Comparison of ENCODE assay signal across 1 cellular context in genomic region chr20:44370639-44371218, GRCh38.
TF ChIP-seq lines count a peak whose summit lies in the region.

No MANE protein-coding gene starts in this region.

TF ChIP-seq in HepG2, 621 proteins besides CTCF, POLR2A, EP300 and RAD21 (continued from another document and continues in another):
- TF ChIP-seq, protein P1, sequence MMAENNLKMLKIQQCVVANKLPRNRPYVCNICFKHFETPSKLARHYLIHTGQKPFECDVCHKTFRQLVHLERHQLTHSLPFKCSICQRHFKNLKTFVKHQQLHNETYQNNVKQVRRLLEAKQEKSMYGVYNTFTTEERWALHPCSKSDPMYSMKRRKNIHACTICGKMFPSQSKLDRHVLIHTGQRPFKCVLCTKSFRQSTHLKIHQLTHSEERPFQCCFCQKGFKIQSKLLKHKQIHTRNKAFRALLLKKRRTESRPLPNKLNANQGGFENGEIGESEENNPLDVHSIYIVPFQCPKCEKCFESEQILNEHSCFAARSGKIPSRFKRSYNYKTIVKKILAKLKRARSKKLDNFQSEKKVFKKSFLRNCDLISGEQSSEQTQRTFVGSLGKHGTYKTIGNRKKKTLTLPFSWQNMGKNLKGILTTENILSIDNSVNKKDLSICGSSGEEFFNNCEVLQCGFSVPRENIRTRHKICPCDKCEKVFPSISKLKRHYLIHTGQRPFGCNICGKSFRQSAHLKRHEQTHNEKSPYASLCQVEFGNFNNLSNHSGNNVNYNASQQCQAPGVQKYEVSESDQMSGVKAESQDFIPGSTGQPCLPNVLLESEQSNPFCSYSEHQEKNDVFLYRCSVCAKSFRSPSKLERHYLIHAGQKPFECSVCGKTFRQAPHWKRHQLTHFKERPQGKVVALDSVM (CRISPR knock-in tag; IDR thresholded peaks at IDR 0.05), result peak; percentile 94
- TF ChIP-seq PBX2 (CRISPR knock-in tag; IDR thresholded peaks at IDR 0.05) (0 out of 2 replicates have a peak, but pooled peaks have one; percentile 53), TBX2 (CRISPR knock-in tag; IDR thresholded peaks at IDR 0.05; ENCODE audit: borderline replicate concordance) (peak; percentile 93), RFX5 (IDR thresholded peaks at IDR 0.05; ENCODE audit: low read depth, low read length) (0 out of 2 replicates have a peak, but pooled peaks have one; percentile 39), TSC22D2 (CRISPR knock-in tag; IDR thresholded peaks at IDR 0.05; ENCODE audit: borderline replicate concordance) (0 out of 2 replicates have a peak, but pooled peaks have one; percentile 18), MED1 (CRISPR knock-in tag; IDR thresholded peaks at IDR 0.05) (peak; percentile 89), ZNF18 (CRISPR knock-in tag; IDR thresholded peaks at IDR 0.05; ENCODE audit: insufficient replicate concordance) (no peak), CHD4 (IDR thresholded peaks at IDR 0.05; ENCODE audit: borderline replicate concordance, low read length) (no peak), SRY (CRISPR knock-in tag; IDR thresholded peaks at IDR 0.05) (peak; percentile 48; the same call in 1 of the 2 replicates), ARHGAP35 (CRISPR knock-in tag; IDR thresholded peaks at IDR 0.05; ENCODE audit: borderline replicate concordance) (no peak; the same call in 1 of the 2 replicates), BORCS8-MEF2B (CRISPR knock-in tag; IDR thresholded peaks at IDR 0.05) (peak; percentile 94), NFKB2 (CRISPR knock-in tag; IDR thresholded peaks at IDR 0.05; ENCODE audit: borderline replicate concordance) (peak; percentile 59; the same call in 1 of the 2 replicates), EZH2 (conservative IDR thresholded peaks at IDR 0.05; ENCODE audit: low read depth, low read length) (no peak), KDM4B (CRISPR knock-in tag; IDR thresholded peaks at IDR 0.05) (peak; percentile 80; the same call in 1 of the 2 replicates), MAX (IDR thresholded peaks at IDR 0.05) (peak; percentile 81), RCOR2 (CRISPR knock-in tag; IDR thresholded peaks at IDR 0.05) (peak; percentile 91), ZNF121 (CRISPR knock-in tag; IDR thresholded peaks at IDR 0.05) (peak; percentile 97), NBN (conservative IDR thresholded peaks at IDR 0.05) (no peak), ZMYM4 (CRISPR knock-in tag; IDR thresholded peaks at IDR 0.05) (peak; percentile 90), ZNF549 (CRISPR knock-in tag; IDR thresholded peaks at IDR 0.05) (no peak), HIC2 (CRISPR knock-in tag; IDR thresholded peaks at IDR 0.05; ENCODE audit: low read depth) (peak; percentile 76), GATA4 (IDR thresholded peaks at IDR 0.05; ENCODE audit: borderline replicate concordance, low read depth) (no peak), FOXJ3 (CRISPR knock-in tag; IDR thresholded peaks at IDR 0.05; ENCODE audit: borderline replicate concordance) (0 out of 2 replicates have a peak, but pooled peaks have one; percentile 60), ZNF660 (CRISPR knock-in tag; IDR thresholded peaks at IDR 0.05; ENCODE audit: borderline replicate concordance, low read depth) (no peak), SMC3 (IDR thresholded peaks at IDR 0.05; ENCODE audit: low read length) (peak; percentile 36), MAF1 (CRISPR knock-in tag; IDR thresholded peaks at IDR 0.05; ENCODE audit: borderline replicate concordance) (no peak), NONO (IDR thresholded peaks at IDR 0.05) (no peak), NONO (CRISPR knock-in tag; conservative IDR thresholded peaks at IDR 0.05) (peak; percentile 87), ZNF792 (CRISPR knock-in tag; IDR thresholded peaks at IDR 0.05) (peak; percentile 97), NFRKB (IDR thresholded peaks at IDR 0.05) (no peak), ZNF232 (CRISPR knock-in tag; IDR thresholded peaks at IDR 0.05; ENCODE audit: borderline replicate concordance) (no peak; the same call in 1 of the 2 replicates)
- TF ChIP-seq, protein P2, sequence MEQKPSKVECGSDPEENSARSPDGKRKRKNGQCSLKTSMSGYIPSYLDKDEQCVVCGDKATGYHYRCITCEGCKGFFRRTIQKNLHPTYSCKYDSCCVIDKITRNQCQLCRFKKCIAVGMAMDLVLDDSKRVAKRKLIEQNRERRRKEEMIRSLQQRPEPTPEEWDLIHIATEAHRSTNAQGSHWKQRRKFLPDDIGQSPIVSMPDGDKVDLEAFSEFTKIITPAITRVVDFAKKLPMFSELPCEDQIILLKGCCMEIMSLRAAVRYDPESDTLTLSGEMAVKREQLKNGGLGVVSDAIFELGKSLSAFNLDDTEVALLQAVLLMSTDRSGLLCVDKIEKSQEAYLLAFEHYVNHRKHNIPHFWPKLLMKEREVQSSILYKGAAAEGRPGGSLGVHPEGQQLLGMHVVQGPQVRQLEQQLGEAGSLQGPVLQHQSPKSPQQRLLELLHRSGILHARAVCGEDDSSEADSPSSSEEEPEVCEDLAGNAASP (CRISPR knock-in tag; IDR thresholded peaks at IDR 0.05; ENCODE audit: borderline replicate concordance), result peak; percentile 90
- TF ChIP-seq, protein P3, sequence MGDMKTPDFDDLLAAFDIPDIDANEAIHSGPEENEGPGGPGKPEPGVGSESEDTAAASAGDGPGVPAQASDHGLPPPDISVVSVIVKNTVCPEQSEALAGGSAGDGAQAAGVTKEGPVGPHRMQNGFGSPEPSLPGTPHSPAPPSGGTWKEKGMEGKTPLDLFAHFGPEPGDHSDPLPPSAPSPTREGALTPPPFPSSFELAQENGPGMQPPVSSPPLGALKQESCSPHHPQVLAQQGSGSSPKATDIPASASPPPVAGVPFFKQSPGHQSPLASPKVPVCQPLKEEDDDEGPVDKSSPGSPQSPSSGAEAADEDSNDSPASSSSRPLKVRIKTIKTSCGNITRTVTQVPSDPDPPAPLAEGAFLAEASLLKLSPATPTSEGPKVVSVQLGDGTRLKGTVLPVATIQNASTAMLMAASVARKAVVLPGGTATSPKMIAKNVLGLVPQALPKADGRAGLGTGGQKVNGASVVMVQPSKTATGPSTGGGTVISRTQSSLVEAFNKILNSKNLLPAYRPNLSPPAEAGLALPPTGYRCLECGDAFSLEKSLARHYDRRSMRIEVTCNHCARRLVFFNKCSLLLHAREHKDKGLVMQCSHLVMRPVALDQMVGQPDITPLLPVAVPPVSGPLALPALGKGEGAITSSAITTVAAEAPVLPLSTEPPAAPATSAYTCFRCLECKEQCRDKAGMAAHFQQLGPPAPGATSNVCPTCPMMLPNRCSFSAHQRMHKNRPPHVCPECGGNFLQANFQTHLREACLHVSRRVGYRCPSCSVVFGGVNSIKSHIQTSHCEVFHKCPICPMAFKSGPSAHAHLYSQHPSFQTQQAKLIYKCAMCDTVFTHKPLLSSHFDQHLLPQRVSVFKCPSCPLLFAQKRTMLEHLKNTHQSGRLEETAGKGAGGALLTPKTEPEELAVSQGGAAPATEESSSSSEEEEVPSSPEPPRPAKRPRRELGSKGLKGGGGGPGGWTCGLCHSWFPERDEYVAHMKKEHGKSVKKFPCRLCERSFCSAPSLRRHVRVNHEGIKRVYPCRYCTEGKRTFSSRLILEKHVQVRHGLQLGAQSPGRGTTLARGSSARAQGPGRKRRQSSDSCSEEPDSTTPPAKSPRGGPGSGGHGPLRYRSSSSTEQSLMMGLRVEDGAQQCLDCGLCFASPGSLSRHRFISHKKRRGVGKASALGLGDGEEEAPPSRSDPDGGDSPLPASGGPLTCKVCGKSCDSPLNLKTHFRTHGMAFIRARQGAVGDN (CRISPR knock-in tag; IDR thresholded peaks at IDR 0.05), result peak; percentile 99
- TF ChIP-seq, protein P4, sequence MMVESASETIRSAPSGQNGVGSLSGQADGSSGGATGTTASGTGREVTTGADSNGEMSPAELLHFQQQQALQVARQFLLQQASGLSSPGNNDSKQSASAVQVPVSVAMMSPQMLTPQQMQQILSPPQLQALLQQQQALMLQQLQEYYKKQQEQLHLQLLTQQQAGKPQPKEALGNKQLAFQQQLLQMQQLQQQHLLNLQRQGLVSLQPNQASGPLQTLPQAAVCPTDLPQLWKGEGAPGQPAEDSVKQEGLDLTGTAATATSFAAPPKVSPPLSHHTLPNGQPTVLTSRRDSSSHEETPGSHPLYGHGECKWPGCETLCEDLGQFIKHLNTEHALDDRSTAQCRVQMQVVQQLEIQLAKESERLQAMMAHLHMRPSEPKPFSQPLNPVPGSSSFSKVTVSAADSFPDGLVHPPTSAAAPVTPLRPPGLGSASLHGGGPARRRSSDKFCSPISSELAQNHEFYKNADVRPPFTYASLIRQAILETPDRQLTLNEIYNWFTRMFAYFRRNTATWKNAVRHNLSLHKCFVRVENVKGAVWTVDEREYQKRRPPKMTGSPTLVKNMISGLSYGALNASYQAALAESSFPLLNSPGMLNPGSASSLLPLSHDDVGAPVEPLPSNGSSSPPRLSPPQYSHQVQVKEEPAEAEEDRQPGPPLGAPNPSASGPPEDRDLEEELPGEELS (CRISPR knock-in tag; IDR thresholded peaks at IDR 0.05), result peak; percentile 89
- TF ChIP-seq, protein P5, sequence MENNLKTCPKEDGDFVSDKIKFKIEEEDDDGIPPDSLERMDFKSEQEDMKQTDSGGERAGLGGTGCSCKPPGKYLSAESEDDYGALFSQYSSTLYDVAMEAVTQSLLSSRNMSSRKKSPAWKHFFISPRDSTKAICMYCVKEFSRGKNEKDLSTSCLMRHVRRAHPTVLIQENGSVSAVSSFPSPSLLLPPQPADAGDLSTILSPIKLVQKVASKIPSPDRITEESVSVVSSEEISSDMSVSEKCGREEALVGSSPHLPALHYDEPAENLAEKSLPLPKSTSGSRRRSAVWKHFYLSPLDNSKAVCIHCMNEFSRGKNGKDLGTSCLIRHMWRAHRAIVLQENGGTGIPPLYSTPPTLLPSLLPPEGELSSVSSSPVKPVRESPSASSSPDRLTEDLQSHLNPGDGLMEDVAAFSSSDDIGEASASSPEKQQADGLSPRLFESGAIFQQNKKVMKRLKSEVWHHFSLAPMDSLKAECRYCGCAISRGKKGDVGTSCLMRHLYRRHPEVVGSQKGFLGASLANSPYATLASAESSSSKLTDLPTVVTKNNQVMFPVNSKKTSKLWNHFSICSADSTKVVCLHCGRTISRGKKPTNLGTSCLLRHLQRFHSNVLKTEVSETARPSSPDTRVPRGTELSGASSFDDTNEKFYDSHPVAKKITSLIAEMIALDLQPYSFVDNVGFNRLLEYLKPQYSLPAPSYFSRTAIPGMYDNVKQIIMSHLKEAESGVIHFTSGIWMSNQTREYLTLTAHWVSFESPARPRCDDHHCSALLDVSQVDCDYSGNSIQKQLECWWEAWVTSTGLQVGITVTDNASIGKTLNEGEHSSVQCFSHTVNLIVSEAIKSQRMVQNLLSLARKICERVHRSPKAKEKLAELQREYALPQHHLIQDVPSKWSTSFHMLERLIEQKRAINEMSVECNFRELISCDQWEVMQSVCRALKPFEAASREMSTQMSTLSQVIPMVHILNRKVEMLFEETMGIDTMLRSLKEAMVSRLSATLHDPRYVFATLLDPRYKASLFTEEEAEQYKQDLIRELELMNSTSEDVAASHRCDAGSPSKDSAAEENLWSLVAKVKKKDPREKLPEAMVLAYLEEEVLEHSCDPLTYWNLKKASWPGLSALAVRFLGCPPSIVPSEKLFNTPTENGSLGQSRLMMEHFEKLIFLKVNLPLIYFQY (CRISPR knock-in tag; IDR thresholded peaks at IDR 0.05; ENCODE audit: borderline replicate concordance), result peak; percentile 95
- TF ChIP-seq, protein P6, sequence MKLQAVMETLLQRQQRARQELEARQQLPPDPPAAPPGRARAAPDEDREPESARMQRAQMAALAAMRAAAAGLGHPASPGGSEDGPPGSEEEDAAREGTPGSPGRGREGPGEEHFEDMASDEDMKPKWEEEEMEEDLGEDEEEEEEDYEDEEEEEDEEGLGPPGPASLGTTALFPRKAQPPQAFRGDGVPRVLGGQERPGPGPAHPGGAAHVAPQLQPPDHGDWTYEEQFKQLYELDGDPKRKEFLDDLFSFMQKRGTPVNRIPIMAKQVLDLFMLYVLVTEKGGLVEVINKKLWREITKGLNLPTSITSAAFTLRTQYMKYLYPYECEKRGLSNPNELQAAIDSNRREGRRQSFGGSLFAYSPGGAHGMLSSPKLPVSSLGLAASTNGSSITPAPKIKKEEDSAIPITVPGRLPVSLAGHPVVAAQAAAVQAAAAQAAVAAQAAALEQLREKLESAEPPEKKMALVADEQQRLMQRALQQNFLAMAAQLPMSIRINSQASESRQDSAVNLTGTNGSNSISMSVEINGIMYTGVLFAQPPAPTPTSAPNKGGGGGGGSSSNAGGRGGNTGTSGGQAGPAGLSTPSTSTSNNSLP (IDR thresholded peaks at IDR 0.05; ENCODE audit: low read depth, low read length), result peak; percentile 36; the same call in 1 of the 2 replicates
